8 cellular contexts compared by ENCODE assay signal in the genomic region with DNA sequence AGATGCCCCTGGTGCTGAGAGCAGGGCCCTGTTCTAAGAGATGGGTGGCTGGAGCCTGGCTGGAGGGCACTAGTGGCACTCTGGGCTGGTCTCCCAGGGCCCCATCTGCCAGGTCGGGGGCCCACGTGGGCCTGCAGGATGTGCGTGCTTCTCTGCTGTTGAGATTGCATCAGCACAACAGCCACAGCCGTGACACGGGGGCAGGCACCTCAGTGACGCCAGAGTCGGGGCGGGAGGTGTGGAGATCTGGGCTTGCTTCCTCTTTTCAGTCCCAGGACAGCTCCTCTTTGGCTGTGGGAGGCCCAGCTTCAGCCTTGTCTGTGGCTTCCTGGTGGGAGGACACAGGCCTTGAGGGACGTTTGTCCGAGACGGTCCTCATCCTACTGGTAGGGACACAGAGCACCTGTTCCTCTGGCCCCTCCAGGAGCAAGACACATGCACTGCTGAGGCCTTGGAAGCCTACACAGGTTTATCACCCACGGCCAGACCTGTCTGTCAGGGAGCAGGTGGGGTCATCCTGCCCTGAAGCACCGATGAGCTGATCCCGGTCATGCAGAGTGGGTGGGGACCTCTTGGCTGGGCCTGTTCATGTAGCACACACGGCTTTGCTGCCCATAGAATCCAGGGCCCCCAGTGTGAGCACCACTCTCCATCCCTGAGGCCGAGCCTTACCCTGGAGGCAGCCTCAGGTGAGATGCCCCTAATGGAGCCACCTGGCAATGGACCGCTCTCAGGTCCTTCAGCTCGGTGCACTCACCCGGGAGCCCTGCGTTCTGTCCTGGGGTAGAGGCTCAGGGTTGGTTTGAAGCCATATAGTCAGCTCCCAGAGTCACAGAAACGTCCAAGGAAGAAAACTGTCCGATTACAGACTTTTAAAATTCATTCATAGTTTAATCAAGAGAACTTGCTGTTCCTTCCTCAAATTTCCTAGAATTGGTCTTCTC. TPM values are rescaled to one million over a fixed set of nuclear protein-coding genes. Genes with fewer than 3 reads are reported as not detected.
A peak's percentile ranks its signal among the peaks of the same experiment; 100 is the strongest.
DNase-seq lines count a peak whose midpoint lies in the region; ATAC-seq, FAIRE-seq and TF ChIP-seq lines count a peak whose summit lies in the region.
"Not testable (repeated sequence)": the region's sequence is repeated elsewhere in the genome, so short reads cannot be mapped to it uniquely, and the experiment has no call there.

No MANE protein-coding gene starts in this region.

- not testable (repeated sequence) for H3K27ac Mint-ChIP-seq in T-helper 17 cell; activated CD8-positive, alpha-beta T cell treated with anti-CD3 and anti-CD28 coated beads for 36 hours

- TF ChIP-seq RAD21 in K562 (CRISPR knock-in tag; conservative IDR thresholded peaks at IDR 0.05 in 1 of 2, IDR thresholded peaks at IDR 0.05 in 1 of 2), result not testable (repeated sequence)

- H4K20me1 ChIP-seq in BLaER1; K562 (replicated peaks; ENCODE audit: control insufficient read depth, insufficient read depth, low read length): not testable (repeated sequence)

- not testable (repeated sequence) for H3K27me3 Mint-ChIP-seq in T-helper 17 cell; activated CD8-positive, alpha-beta T cell treated with anti-CD3 and anti-CD28 coated beads for 36 hours

- CTCF ChIA-PET in activated CD8-positive, alpha-beta T cell treated with anti-CD3 and anti-CD28 coated beads for 36 hours (lab: Charles Lee); K562 (lab: Yijun Ruan, JAX; ENCODE audit: low intra/inter-chr PET ratio): not testable (repeated sequence)

- H3K4me2 ChIP-seq in BLaER1, result peak overlapping the region; percentile 39
- H3K4me2 ChIP-seq in K562 (ENCODE audit: insufficient read depth, low read length), result not testable (repeated sequence)

- not testable (repeated sequence) for H3K4me1 Mint-ChIP-seq in T-helper 17 cell; activated CD8-positive, alpha-beta T cell treated with anti-CD3 and anti-CD28 coated beads for 36 hours (ENCODE audit: low read depth)

- not testable (repeated sequence) for BruUV-seq in K562 (replicated peaks; lab: Mats Ljungman, UMichigan)

- H3K36me3 ChIP-seq in BLaER1; KOPT-K1 (ENCODE audit: insufficient read depth, low read length); K562 (ENCODE audit: control insufficient read depth, insufficient read depth, low read length); sigmoid colon: not testable (repeated sequence)

- not testable (repeated sequence) for H3K4me3 ChIP-seq in BLaER1; K562; right cardiac atrium (ENCODE audit: low read length); sigmoid colon

- TF ChIP-seq CTCF in activated CD8-positive, alpha-beta T cell treated with anti-CD3 and anti-CD28 coated beads for 36 hours (IDR thresholded peaks at IDR 0.05); K562 (IDR thresholded peaks at IDR 0.05 in 2 of 3, conservative IDR thresholded peaks at IDR 0.05 in 1 of 3; ENCODE audit: insufficient read depth in 2 of 3, low read depth in 1 of 3, low read length in 3 of 3); sigmoid colon (IDR thresholded peaks at IDR 0.05): not testable (repeated sequence)

- H3K4me1 ChIP-seq in BLaER1; K562 (replicated peaks in 1 of 2; ENCODE audit: control insufficient read depth in 2 of 2, insufficient read depth in 2 of 2, low read length in 2 of 2); right cardiac atrium (ENCODE audit: control insufficient read depth, insufficient read depth, low read length); sigmoid colon: not testable (repeated sequence)

- H3K9ac ChIP-seq in BLaER1; K562 (ENCODE audit: insufficient read depth in 1 of 2, low read depth in 2 of 2, low read length in 2 of 2): not testable (repeated sequence)

- peak; percentile 73 for FAIRE-seq in K562 (lab: Jason Lieb, UNC)

- H3K9me3 ChIP-seq in BLaER1; KOPT-K1 (ENCODE audit: insufficient read depth, low read length, poor library complexity, severe bottlenecking); T-helper 17 cell (ENCODE audit: control insufficient read depth, low read length, poor library complexity, severe bottlenecking); K562 (replicated peaks; ENCODE audit: control insufficient read depth, insufficient read depth, low read depth, low read length); right cardiac atrium (ENCODE audit: control insufficient read depth, low read length); sigmoid colon: not testable (repeated sequence)

- TF ChIP-seq POLR2A in K562 (conservative IDR thresholded peaks at IDR 0.05); sigmoid colon (IDR thresholded peaks at IDR 0.05): not testable (repeated sequence)

- H3K9me1 ChIP-seq in K562 (ENCODE audit: control insufficient read depth, insufficient read depth, low read length), result not testable (repeated sequence)

- H3K36me3 Mint-ChIP-seq in T-helper 17 cell (ENCODE audit: low read depth); activated CD8-positive, alpha-beta T cell treated with anti-CD3 and anti-CD28 coated beads for 36 hours (ENCODE audit: low read depth): not testable (repeated sequence)

- TF ChIP-seq EP300 in K562 (IDR thresholded peaks at IDR 0.05; ENCODE audit: low read length); sigmoid colon (IDR thresholded peaks at IDR 0.05): not testable (repeated sequence)

- in situ Hi-C loops in K562 (cut with MboI), result not testable (repeated sequence)

- not testable (repeated sequence) for H3K9me3 Mint-ChIP-seq in activated CD8-positive, alpha-beta T cell treated with anti-CD3 and anti-CD28 coated beads for 36 hours

- peak in 1 of 3 donors; percentile 53 for DNase-seq in T-helper 17 cell
- DNase-seq in activated CD8-positive, alpha-beta T cell treated with anti-CD3 and anti-CD28 coated beads for 36 hours; K562 (ENCODE audit: extremely low read depth in 1 of 4, low spot score in 3 of 4): not testable (repeated sequence)
- peak in 1 of 3 donors; percentile 69 for DNase-seq in right cardiac atrium
- DNase-seq in sigmoid colon, result peak; percentile 80
- DNase-seq in stimulated activated CD8-positive, alpha-beta memory T cell treated with anti-CD3 and anti-CD28 coated beads, Interleukin-4, amount 100 ng/mL, for 48 hours, result peak; percentile 77

- not testable (repeated sequence) for H2AFZ ChIP-seq in K562 (ENCODE audit: low read depth, low read length)

- intact Hi-C loops in activated CD8-positive, alpha-beta T cell treated with anti-CD3 and anti-CD28 coated beads for 36 hours (cut with micrococcal nuclease); K562 (cut with micrococcal nuclease); right cardiac atrium (cut with DNase I); sigmoid colon (cut with DNase I): not testable (repeated sequence)

- ATAC-seq in T-helper 17 cell (peak; percentile 85), K562 (peak; percentile 75), right cardiac atrium (peak; percentile 58 to 73)
- ATAC-seq in activated CD8-positive, alpha-beta T cell treated with anti-CD3 and anti-CD28 coated beads for 36 hours, result peak; percentile 84

- WGBS in K562 (ENCODE audit: insufficient coverage, low coverage, missing lambda C conversion rate), result no CpG with 5 or more reads among the region's 22 CpGs
- 47% methylated on average over 15 of the region's 22 CpGs for WGBS in right cardiac atrium
- 81% methylated on average over 16 of the region's 22 CpGs; no CpG with 5 or more reads in 1 of the 2 donors for WGBS in sigmoid colon, 2 donors

- H3K27ac ChIP-seq in BLaER1 (peak overlapping the region; percentile 46; the same call in 1 of the 2 replicates), KOPT-K1 (ENCODE audit: low read depth, low read length, poor library complexity, severe bottlenecking) (peak overlapping the region; percentile 31)
- H3K27ac ChIP-seq in K562 (ENCODE audit: extremely low read depth, low read depth, low read length); right cardiac atrium (ENCODE audit: low read length); sigmoid colon: not testable (repeated sequence)

- H3K27me3 ChIP-seq in BLaER1; K562 (ENCODE audit: control insufficient read depth in 2 of 2, insufficient read depth in 2 of 2, low read length in 2 of 2); right cardiac atrium (ENCODE audit: control insufficient read depth, insufficient read depth); sigmoid colon: not testable (repeated sequence)

- H3K4me3 Mint-ChIP-seq in T-helper 17 cell; activated CD8-positive, alpha-beta T cell treated with anti-CD3 and anti-CD28 coated beads for 36 hours: not testable (repeated sequence)

- not testable (repeated sequence) for H3K79me2 ChIP-seq in K562 (ENCODE audit: control insufficient read depth, insufficient read depth, low read length)

- POLR2A ChIA-PET in activated CD8-positive, alpha-beta T cell treated with anti-CD3 and anti-CD28 coated beads for 36 hours (lab: Charles Lee); K562 (lab: Yijun Ruan, JAX): not testable (repeated sequence)

RNA-seq across cellular contexts. Expression of gene ICOSLG, which starts 44.3 kb away (rescaled TPM):
- total RNA-seq in T-helper 17 cell, result 10 to 100 TPM in 1 of 2 donors, 1 to 10 TPM in 1; 9.4 to 19.1 TPM
- 1 to 10 TPM; 5.4 to 5.9 TPM for total RNA-seq in activated CD8-positive, alpha-beta T cell treated with anti-CD3 and anti-CD28 coated beads for 36 hours
- 3.5 and 9.0 TPM in 2 replicates for total RNA-seq in K562 (2011; cell fraction: chromatin; rRNA removed; ENCODE audit: low replicate concordance)
- total RNA-seq in K562 (2011; cell fraction: nucleolus; rRNA removed), result 2.5 and 7.2 TPM in 2 replicates
- 2.3 and 3.1 TPM in 2 replicates for total RNA-seq in K562 (2011; cell fraction: nucleoplasm; rRNA removed)
- total RNA-seq in K562 (2014; rRNA removed), result 0.18 and 0.24 TPM in 2 replicates
- total RNA-seq in K562 (2014; rRNA removed; fragmentation: Illumina TruSeq; extraction: Trizol), result 0.07 TPM in 1 of 2 replicates, not detected in the other
- 0.07 and 0.19 TPM in 2 replicates for total RNA-seq in K562 (2015; rRNA removed; fragmentation: Illumina TruSeq; extraction: Trizol)
- 0.34 and 0.62 TPM in 2 replicates for total RNA-seq in K562 (2021)
- 1.4 and 2.8 TPM in 2 replicates for polyA plus RNA-seq in K562 (2011; rRNA removed)
- polyA plus RNA-seq in K562 (2011; cell fraction: cytosol; rRNA removed), result 1.0 and 1.1 TPM in 2 replicates
- polyA plus RNA-seq in K562 (2011; cell fraction: nucleus; rRNA removed), result 3.8 and 5.3 TPM in 2 replicates
- polyA plus RNA-seq in K562 (2012), result 2.4 and 4.3 TPM in 2 replicates
- polyA plus RNA-seq in K562 (2014; fragmentation: Illumina TruSeq; extraction: Trizol), result 0.15 and 0.39 TPM in 2 replicates
- polyA plus RNA-seq in K562 (2014; fragmentation: Nextera tagmentation; extraction: Ambion mirVana), result under 1 TPM; 0.01 TPM
- polyA plus RNA-seq in K562 (2014; rRNA removed), result 0.15 and 0.23 TPM in 2 replicates
- polyA minus RNA-seq in K562 (2011; rRNA and poly(A)+ RNA removed), result 1.1 and 2.7 TPM in 2 replicates
- 1.6 and 2.2 TPM in 2 replicates for polyA minus RNA-seq in K562 (2011; cell fraction: cytosol; rRNA and poly(A)+ RNA removed)
- 1.1 and 2.2 TPM in 2 replicates for polyA minus RNA-seq in K562 (2011; cell fraction: nucleus; rRNA and poly(A)+ RNA removed)
- total RNA-seq in right cardiac atrium, result 1 to 10 TPM in 2 of 4 donors, under 1 TPM in 2; 0.60 to 4.6 (median 1.7) TPM
- 0.57 TPM for polyA plus RNA-seq in right cardiac atrium
- total RNA-seq in sigmoid colon, result 1 to 10 TPM in 1 of 4 donors, under 1 TPM in 3; 0.27 to 1.1 (median 0.83) TPM
- polyA plus RNA-seq in sigmoid colon, result 1 to 10 TPM in 1 of 3 donors, under 1 TPM in 2; 0.60 to 5.7 (median 0.92) TPM
